Comparison of ENCODE assay signal across 10 cellular contexts in genomic region chr11:118838905-118839553, GRCh38. TPM values are rescaled to one million over a fixed set of nuclear protein-coding genes. Genes with fewer than 3 reads are reported as not detected.
DNase-seq lines count a peak whose midpoint lies in the region; ATAC-seq and TF ChIP-seq lines count a peak whose summit lies in the region.
"Had no signal": no experiment of that assay in that cellular context is flagged by ENCODE, and none has a peak within 500 bp of the region (broad histone marks: within the 10 kb centered on the region; RNA-seq: fewer than 3 reads in every experiment).

No MANE protein-coding gene starts in this region.

- intact Hi-C loops in natural killer cell (cut with micrococcal nuclease) (no loop called here), Right ventricle myocardium inferior (cut with DNase I) (no loop called here)

- TF ChIP-seq CTCF in natural killer cell (IDR thresholded peaks at IDR 0.05) = no peak
- TF ChIP-seq CTCF in HFFc6 (IDR thresholded peaks at IDR 0.05) = no peak

- H3K36me3 Mint-ChIP-seq in natural killer cell treated with Interleukin-12 subunit alpha and Interleukin-12 subunit beta and Interleukin-15 and Interleukin-18, amount 100 ng/mL, for 72 hours = no peaks in the 10 kb centered on the region
- no peaks in the 10 kb centered on the region for H3K36me3 Mint-ChIP-seq in natural killer cell
- H3K36me3 Mint-ChIP-seq in HFFc6 (ENCODE audit: low read depth) = no peaks in the 10 kb centered on the region

- peak overlapping the region; percentile 19 for H3K4me3 Mint-ChIP-seq in natural killer cell treated with Interleukin-12 subunit alpha and Interleukin-12 subunit beta and Interleukin-15 and Interleukin-18, amount 100 ng/mL, for 72 hours
- no peak overlapping the region for H3K4me3 Mint-ChIP-seq in natural killer cell
- no peak overlapping the region for H3K4me3 Mint-ChIP-seq in HFFc6

- H3K9me3 Mint-ChIP-seq in natural killer cell treated with Interleukin-12 subunit alpha and Interleukin-12 subunit beta and Interleukin-15 and Interleukin-18, amount 100 ng/mL, for 72 hours = no peaks in the 10 kb centered on the region
- no peaks in the 10 kb centered on the region for H3K9me3 Mint-ChIP-seq in natural killer cell
- no peaks in the 10 kb centered on the region for H3K9me3 Mint-ChIP-seq in HFFc6

- no peaks in the 10 kb centered on the region for H3K27me3 Mint-ChIP-seq in natural killer cell treated with Interleukin-12 subunit alpha and Interleukin-12 subunit beta and Interleukin-15 and Interleukin-18, amount 100 ng/mL, for 72 hours
- no peaks in the 10 kb centered on the region for H3K27me3 Mint-ChIP-seq in natural killer cell (ENCODE audit: low read depth in 2 of 2)
- peaks cover 3% of the 10 kb centered on the region; the same call in 1 of the 2 replicates for H3K27me3 Mint-ChIP-seq in HFFc6 (ENCODE audit: insufficient read depth)

- no peak for DNase-seq in natural killer cell treated with Interleukin-12 subunit alpha and Interleukin-12 subunit beta and Interleukin-15 and Interleukin-18, amount 100 ng/mL, for 72 hours (ENCODE audit: low spot score)
- DNase-seq in natural killer cell (no peak), RPMI8226 (peak; percentile 91), Right ventricle myocardium inferior (ENCODE audit: missing footprints) (no peak), HFFc6 (no peak), NCI-H748 treated with DMSO at 0.1 percent for 48 hours (lab: John Stamatoyannopoulos, UW) (no peak)
- DNase-seq in stimulated activated CD4-positive, alpha-beta T cell treated with anti-CD3 and anti-CD28 coated beads, Interleukin-12 subunit alpha, Interleukin-12 subunit beta, amount 100 ng/mL, for 4 hours = no peak
- DNase-seq: BE2C, NCI-H510A had no signal

- H3K4me1 Mint-ChIP-seq in natural killer cell treated with Interleukin-12 subunit alpha and Interleukin-12 subunit beta and Interleukin-15 and Interleukin-18, amount 100 ng/mL, for 72 hours (ENCODE audit: low read depth in 2 of 2) = peaks cover 40 to 47% of the 10 kb centered on the region in 2 donors
- H3K4me1 Mint-ChIP-seq in natural killer cell = peaks cover 14 to 23% of the 10 kb centered on the region in 2 donors
- peaks cover 28% of the 10 kb centered on the region for H3K4me1 Mint-ChIP-seq in HFFc6 (ENCODE audit: low read depth)

- peak overlapping the region in 1 of 2 donors; percentile 40 for H3K27ac Mint-ChIP-seq in natural killer cell treated with Interleukin-12 subunit alpha and Interleukin-12 subunit beta and Interleukin-15 and Interleukin-18, amount 100 ng/mL, for 72 hours
- H3K27ac Mint-ChIP-seq in natural killer cell (peak overlapping the region in 1 of 2 donors; percentile 57), HFFc6 (no peak overlapping the region)

- no peak for ATAC-seq in natural killer cell treated with Interleukin-12 subunit alpha and Interleukin-12 subunit beta and Interleukin-15 and Interleukin-18, amount 100 ng/mL, for 72 hours
- ATAC-seq in natural killer cell (no peak), HG02885 (IDR thresholded peaks at IDR 0.05; ENCODE audit: poor library complexity, unreplicated experiment) (peak; percentile 76), Right ventricle myocardium inferior (no peak)

RNA-seq across cellular contexts. Expression of gene CXCR5, which starts 44.7 kb away (rescaled TPM):
- total RNA-seq in natural killer cell treated with Interleukin-12 subunit alpha and Interleukin-12 subunit beta and Interleukin-15 and Interleukin-18, amount 100 ng/mL, for 72 hours = 1 to 10 TPM; 3.1 to 6.3 TPM
- total RNA-seq in natural killer cell (1 to 10 TPM in 1 of 3 donors, under 1 TPM in 2; 0.56 to 1.3 (median 0.86) TPM), Right ventricle myocardium inferior (not detected)
- under 1 TPM in 1 of 6 experiments, not detected in 5; 0.06 TPM for total RNA-seq in HFFc6 (2021; fragmentation: NEBNext Ultra II Directional; extraction: Animal tissue kit (Norgen Biotek cat#: 25700))

RNA-seq across cellular contexts. Expression of gene DDX6, which starts 48.1 kb away (rescaled TPM):
- 100 to 1,000 TPM; 145 to 214 TPM for total RNA-seq in natural killer cell treated with Interleukin-12 subunit alpha and Interleukin-12 subunit beta and Interleukin-15 and Interleukin-18, amount 100 ng/mL, for 72 hours
- total RNA-seq in natural killer cell (100 to 1,000 TPM; 350 to 369 (median 364) TPM), Right ventricle myocardium inferior (121 TPM)
- 100 to 1,000 TPM; 127 to 151 (median 133) TPM for total RNA-seq in HFFc6 (2021; fragmentation: NEBNext Ultra II Directional; extraction: Animal tissue kit (Norgen Biotek cat#: 25700))
